28 cellular contexts compared by ENCODE assay signal in genomic region chr2:167018590-167018989, GRCh38.
"Had no signal": no experiment of that assay in that cellular context is flagged by ENCODE, and none has a peak within 500 bp of the region (broad histone marks: within the 10 kb centered on the region; RNA-seq: fewer than 3 reads in every experiment).

No MANE protein-coding gene starts in this region.

- FAIRE-seq: colon, endometrium, islet of Langerhans, keratinocyte had no signal

- H3K4me3 ChIP-seq: coronary artery, dorsolateral prefrontal cortex, esophagus squamous epithelium, gastrocnemius medialis, heart right ventricle, left lung, lower lobe of right lung, mucosa of descending colon had no signal

- DNase-seq: dermis blood vessel endothelial cell; dorsolateral prefrontal cortex; effector CD4-positive, alpha-beta T cell; effector memory CD8-positive, alpha-beta T cell; endodermal cell; erythroblast; esophagus squamous epithelium; foreskin fibroblast; foreskin melanocyte; gastrocnemius medialis; glutamatergic neuron; head of caudate nucleus; heart right ventricle; hippocampal formation; left cardiac atrium; left lung; left ventricle myocardium superior; lower lobe of right lung; mesenchymal stem cell; mucosa of descending colon; naive thymus-derived CD4-positive, alpha-beta T cell had no signal

- H3K36me3 ChIP-seq: esophagus squamous epithelium, gastrocnemius medialis, heart right ventricle, left lung, lower lobe of right lung had no signal

- H3K27ac ChIP-seq: coronary artery, dorsolateral prefrontal cortex, epithelial cell of prostate, esophagus squamous epithelium, gastrocnemius medialis, heart right ventricle, left lung, lower lobe of right lung had no signal

- H3K4me1 ChIP-seq: esophagus squamous epithelium, gastrocnemius medialis, heart right ventricle, left lung, lower lobe of right lung had no signal

- H3K27me3 ChIP-seq: dorsolateral prefrontal cortex, esophagus squamous epithelium, gastrocnemius medialis, heart right ventricle, left lung had no signal

- H3K9me3 ChIP-seq: esophagus squamous epithelium, gastrocnemius medialis, left lung, lower lobe of right lung, mucosa of descending colon had no signal

- ATAC-seq: effector memory CD8-positive, alpha-beta T cell; esophagus mucosa; gastrocnemius medialis; heart right ventricle; left cardiac atrium; left lung; left ventricle myocardium superior; lower lobe of right lung; mucosa of descending colon; naive thymus-derived CD4-positive, alpha-beta T cell had no signal
